ENCODE assay signal across 21 cellular contexts in genomic region chr7:89458076-89458475, GRCh38.
"Had no signal": no experiment of that assay in that cellular context is flagged by ENCODE, and none has a peak within 500 bp of the region (broad histone marks: within the 10 kb centered on the region; RNA-seq: fewer than 3 reads in every experiment).

No MANE protein-coding gene starts in this region.

- H3K36me3 Mint-ChIP-seq: mesothelial cell of epicardium, naive B cell had no signal

- H3K27ac Mint-ChIP-seq: mesothelial cell of epicardium, naive B cell had no signal

- ATAC-seq: gastrocnemius medialis, heart right ventricle, left cardiac atrium, left lung, left ventricle myocardium superior, lower lobe of right lung, mucosa of descending colon had no signal

- H3K4me1 Mint-ChIP-seq: mesothelial cell of epicardium, naive B cell had no signal

- H3K27me3 ChIP-seq: dorsolateral prefrontal cortex, esophagus muscularis mucosa, gastrocnemius medialis, heart right ventricle, left lung had no signal

- H3K9me3 ChIP-seq: esophagus muscularis mucosa, gastrocnemius medialis, lower lobe of right lung had no signal

- DNase-seq: dermis blood vessel endothelial cell; dorsolateral prefrontal cortex; effector CD4-positive, alpha-beta T cell; effector memory CD4-positive, alpha-beta T cell; foreskin fibroblast; foreskin melanocyte; gastrocnemius medialis; glutamatergic neuron; head of caudate nucleus; heart right ventricle; hippocampal formation; left cardiac atrium; left lung; left ventricle myocardium superior; lower lobe of right lung; mesenchymal stem cell; mucosa of descending colon; naive B cell had no signal

- H3K4me3 Mint-ChIP-seq: mesothelial cell of epicardium, naive B cell had no signal

- H3K27ac ChIP-seq: coronary artery, dorsolateral prefrontal cortex, esophagus muscularis mucosa, gastrocnemius medialis, heart right ventricle, left lung, lower lobe of right lung had no signal

- H3K4me3 ChIP-seq: coronary artery, dorsolateral prefrontal cortex, esophagus muscularis mucosa, gastrocnemius medialis, heart right ventricle, left lung, lower lobe of right lung, mucosa of descending colon had no signal

- H3K36me3 ChIP-seq: esophagus muscularis mucosa, gastrocnemius medialis, heart right ventricle, left lung, lower lobe of right lung had no signal

- H3K9me3 Mint-ChIP-seq: mesothelial cell of epicardium had no signal

- H3K27me3 Mint-ChIP-seq: naive B cell had no signal

- H3K4me1 ChIP-seq: esophagus muscularis mucosa, gastrocnemius medialis, heart right ventricle, left lung, lower lobe of right lung had no signal
